1 cellular context compared by ENCODE assay signal in genomic region chr2:223908304-223909047, GRCh38.
TF ChIP-seq lines count a peak whose summit lies in the region.

No MANE protein-coding gene starts in this region.

TF ChIP-seq in HepG2, 621 proteins besides CTCF, POLR2A, EP300 and RAD21 (continued from another document and continues in another):
- TF ChIP-seq SALL2 (CRISPR knock-in tag; IDR thresholded peaks at IDR 0.05) (peak; percentile 73; the same call in 1 of the 2 replicates), SRSF4 (IDR thresholded peaks at IDR 0.05; ENCODE audit: low read depth, low read length, poor library complexity, severe bottlenecking) (no peak), MTERF4 (CRISPR knock-in tag; IDR thresholded peaks at IDR 0.05) (0 out of 2 replicates have a peak, but pooled peaks have one; percentile 66), ZBTB49 (CRISPR knock-in tag; IDR thresholded peaks at IDR 0.05; ENCODE audit: borderline replicate concordance) (no peak), ZNF513 (CRISPR knock-in tag; conservative IDR thresholded peaks at IDR 0.05) (no peak), ZNF781 (CRISPR knock-in tag; IDR thresholded peaks at IDR 0.05; ENCODE audit: borderline replicate concordance, not compliant biosample characterization) (peak; percentile 90), ZNF383 (CRISPR knock-in tag; IDR thresholded peaks at IDR 0.05; ENCODE audit: borderline replicate concordance) (no peak), ZNF788 (CRISPR knock-in tag; IDR thresholded peaks at IDR 0.05; ENCODE audit: borderline replicate concordance) (peak; percentile 90; the same call in 1 of the 2 replicates), DRAP1 (CRISPR knock-in tag; IDR thresholded peaks at IDR 0.05) (peak; percentile 43; the same call in 1 of the 2 replicates), GTF2F1 (IDR thresholded peaks at IDR 0.05; ENCODE audit: low read length) (no peak), ZBTB4 (CRISPR knock-in tag; IDR thresholded peaks at IDR 0.05; ENCODE audit: borderline replicate concordance) (no peak), PAWR (CRISPR knock-in tag; IDR thresholded peaks at IDR 0.05; ENCODE audit: borderline replicate concordance) (0 out of 2 replicates have a peak, but pooled peaks have one; percentile 28), ZNF770 (CRISPR knock-in tag; IDR thresholded peaks at IDR 0.05) (peak; percentile 27), ZNF441 (CRISPR knock-in tag; IDR thresholded peaks at IDR 0.05; ENCODE audit: borderline replicate concordance) (peak; percentile 55; the same call in 1 of the 2 replicates), PBX3 (CRISPR knock-in tag; IDR thresholded peaks at IDR 0.05; ENCODE audit: borderline replicate concordance) (no peak), IRF1 (CRISPR knock-in tag; IDR thresholded peaks at IDR 0.05; ENCODE audit: low read depth) (no peak), TOPORS (CRISPR knock-in tag; IDR thresholded peaks at IDR 0.05) (no peak), ZNF800 (CRISPR knock-in tag; IDR thresholded peaks at IDR 0.05) (peak; percentile 57; the same call in 1 of the 2 replicates), PHB2 (IDR thresholded peaks at IDR 0.05; ENCODE audit: partially characterized antibody) (no peak), TBX3 (IDR thresholded peaks at IDR 0.05; ENCODE audit: borderline replicate concordance) (peak; percentile 78; the same call in 1 of the 2 replicates), KDM5A (IDR thresholded peaks at IDR 0.05; ENCODE audit: borderline replicate concordance, low read length) (no peak; the same call in 1 of the 2 replicates), GLI4 (CRISPR knock-in tag; IDR thresholded peaks at IDR 0.05; ENCODE audit: borderline replicate concordance) (no peak; the same call in 1 of the 2 replicates), ZBTB3 (CRISPR knock-in tag; IDR thresholded peaks at IDR 0.05; ENCODE audit: borderline replicate concordance, low read depth) (0 out of 2 replicates have a peak, but pooled peaks have one; percentile 42), HDAC2 (CRISPR knock-in tag; IDR thresholded peaks at IDR 0.05) (peak; percentile 96), KLF16 (CRISPR knock-in tag; IDR thresholded peaks at IDR 0.05) (peak in 1 of 2 experiments; percentile 86; a peak in 1 of 4 replicates), KDM1A (CRISPR knock-in tag; IDR thresholded peaks at IDR 0.05) (peak; percentile 91), REST (IDR thresholded peaks at IDR 0.05; ENCODE audit: borderline replicate concordance in 1 of 2, low read depth in 1 of 2, low read length in 2 of 2) (peak in 1 of 2 experiments; percentile 75; a peak in 2 of 4 replicates), ZC3H4 (CRISPR knock-in tag; IDR thresholded peaks at IDR 0.05; ENCODE audit: borderline replicate concordance) (no peak), TRAFD1 (CRISPR knock-in tag; IDR thresholded peaks at IDR 0.05; ENCODE audit: borderline replicate concordance) (no peak), ZBTB21 (CRISPR knock-in tag; IDR thresholded peaks at IDR 0.05) (peak; percentile 50; the same call in 1 of the 2 replicates), SNAI1 (CRISPR knock-in tag; IDR thresholded peaks at IDR 0.05; ENCODE audit: borderline replicate concordance) (no peak)
